In the genomic region with DNA sequence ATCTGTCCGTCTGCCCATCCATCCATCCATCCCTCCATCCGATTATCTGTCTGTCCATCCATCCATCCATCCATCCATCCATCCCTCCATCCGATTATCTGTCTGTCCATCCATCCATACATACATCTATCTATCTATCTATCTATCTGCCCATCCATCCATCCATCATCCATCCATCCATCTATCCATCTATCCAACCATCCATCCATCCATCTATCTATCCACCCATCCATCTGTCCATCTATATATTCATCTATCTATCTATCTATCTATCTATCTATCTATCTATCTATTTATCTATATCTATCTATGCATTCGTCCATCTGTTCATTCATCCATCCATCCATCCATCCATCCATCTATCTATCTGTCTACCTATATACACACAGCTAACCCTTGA, we compare ENCODE assay signal across 29 cellular contexts.
"Had no signal": no experiment of that assay in that cellular context is flagged by ENCODE, and none has a peak within 500 bp of the region (broad histone marks: within the 10 kb centered on the region; RNA-seq: fewer than 3 reads in every experiment).

No MANE protein-coding gene starts in this region.

- H3K4me3 Mint-ChIP-seq: dendritic cell treated with granulocyte-macrophage colony-stimulating factor and Interleukin-4, amounts not matched to agents 40 ng/mL and 50 ng/mL, for 4 days; effector memory CD8-positive, alpha-beta T cell; endodermal cell had no signal

- DNase-seq: colonic mucosa; cortex of kidney; dermis blood vessel endothelial cell; dorsolateral prefrontal cortex; effector CD4-positive, alpha-beta T cell; effector CD8-positive, alpha-beta T cell; effector memory CD4-positive, alpha-beta T cell; effector memory CD8-positive, alpha-beta T cell; endodermal cell; erythroblast; esophagus squamous epithelium; foreskin fibroblast; foreskin keratinocyte; foreskin melanocyte; gastrocnemius medialis; glutamatergic neuron; head of caudate nucleus; heart left ventricle; heart right ventricle had no signal

- H3K27ac ChIP-seq: colonic mucosa, coronary artery, dorsolateral prefrontal cortex, epithelial cell of prostate, esophagus muscularis mucosa, esophagus squamous epithelium, foreskin keratinocyte, gastrocnemius medialis, gastroesophageal sphincter, heart left ventricle, heart right ventricle had no signal

- H3K9me3 Mint-ChIP-seq: endodermal cell had no signal

- H3K36me3 ChIP-seq: colonic mucosa, esophagus muscularis mucosa, esophagus squamous epithelium, gastrocnemius medialis, gastroesophageal sphincter, heart left ventricle, heart right ventricle had no signal

- ATAC-seq: effector memory CD8-positive, alpha-beta T cell; esophagus mucosa; foreskin keratinocyte; gastrocnemius medialis; gastroesophageal sphincter; heart left ventricle; heart right ventricle had no signal

- H3K9me3 ChIP-seq: colonic mucosa, esophagus muscularis mucosa, gastrocnemius medialis, gastroesophageal sphincter, heart left ventricle, heart right ventricle had no signal

- H3K4me1 ChIP-seq: colonic mucosa, esophagus muscularis mucosa, esophagus squamous epithelium, foreskin keratinocyte, gastrocnemius medialis, gastroesophageal sphincter, heart left ventricle, heart right ventricle had no signal

- H3K27me3 ChIP-seq: colonic mucosa, esophagus muscularis mucosa, esophagus squamous epithelium, foreskin keratinocyte, gastrocnemius medialis, gastroesophageal sphincter, heart left ventricle had no signal

- H3K4me1 Mint-ChIP-seq: endodermal cell had no signal

- H3K4me3 ChIP-seq: colonic mucosa, coronary artery, dorsolateral prefrontal cortex, esophagus muscularis mucosa, esophagus squamous epithelium, gastrocnemius medialis, gastroesophageal sphincter, heart left ventricle, heart right ventricle had no signal

- FAIRE-seq: colon, endometrium, endothelial cell of umbilical vein, frontal cortex had no signal

- H3K27ac Mint-ChIP-seq: dendritic cell treated with granulocyte-macrophage colony-stimulating factor and Interleukin-4, amounts not matched to agents 40 ng/mL and 50 ng/mL, for 4 days; effector memory CD8-positive, alpha-beta T cell; endodermal cell had no signal

- H3K27me3 Mint-ChIP-seq: dendritic cell treated with granulocyte-macrophage colony-stimulating factor and Interleukin-4, amounts not matched to agents 40 ng/mL and 50 ng/mL, for 4 days had no signal
